In the genomic region with DNA sequence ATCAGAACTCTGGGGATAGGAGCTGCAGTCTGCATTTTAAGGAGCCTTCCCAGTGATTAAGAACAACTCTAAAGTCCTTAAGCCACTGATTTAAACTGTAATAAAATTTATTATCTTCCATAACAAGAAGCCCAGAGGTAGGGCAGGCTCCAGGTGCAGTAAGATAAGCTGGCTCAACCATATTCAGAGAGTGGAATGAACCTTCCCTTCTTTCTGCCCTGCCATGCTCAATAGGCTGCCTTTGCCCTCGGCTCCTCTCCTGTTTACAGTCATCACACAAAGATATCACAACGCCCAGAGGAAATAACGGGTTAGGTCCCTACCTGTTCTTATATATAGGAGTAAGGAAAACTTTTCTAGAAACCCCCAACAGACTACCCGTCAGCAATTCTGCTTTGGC, we compare ENCODE assay signal across 16 cellular contexts.
DNase-seq lines count a peak whose midpoint lies in the region; ATAC-seq and TF ChIP-seq lines count a peak whose summit lies in the region.
"Had no signal": no experiment of that assay in that cellular context is flagged by ENCODE, and none has a peak within 500 bp of the region (broad histone marks: within the 10 kb centered on the region; RNA-seq: fewer than 3 reads in every experiment).

No MANE protein-coding gene starts in this region.

- H4K20me1 ChIP-seq in BLaER1 treated with 17β-estradiol and CSF1 and Interleukin-3, amounts not matched to agents 10 nM and 100 nM: no peaks in the 10 kb centered on the region

- peak overlapping the region; percentile 43 to 92 (median 75) for H3K4me2 ChIP-seq in BLaER1 treated with 17β-estradiol and CSF1 and Interleukin-3, amounts not matched to agents 10 nM and 100 nM

- H3K9me3 Mint-ChIP-seq in activated CD8-positive, alpha-beta T cell treated with anti-CD3 and anti-CD28 coated beads for 36 hours: no peaks in the 10 kb centered on the region

- H3K27ac Mint-ChIP-seq in activated CD8-positive, alpha-beta T cell treated with anti-CD3 and anti-CD28 coated beads for 36 hours: peak overlapping the region; percentile 84

- H3K4me3 ChIP-seq in BLaER1 treated with 17β-estradiol and CSF1 and Interleukin-3, amounts not matched to agents 10 nM and 100 nM: peak overlapping the region in 1 of 10 experiments; percentile 43; a peak in 1 of 20 replicates
- H3K4me3 ChIP-seq in mucosa of descending colon (no peak overlapping the region), thyroid gland (replicated peaks in 1 of 3) (no peak overlapping the region)
- H3K4me3 ChIP-seq: left lung, prostate gland, SJSA1 had no signal

- no peaks in the 10 kb centered on the region for H3K27me3 Mint-ChIP-seq in activated CD8-positive, alpha-beta T cell treated with anti-CD3 and anti-CD28 coated beads for 36 hours

- intact Hi-C loops in activated CD8-positive, alpha-beta T cell treated with anti-CD3 and anti-CD28 coated beads for 36 hours (cut with micrococcal nuclease): no loop called here
- intact Hi-C loops in mucosa of descending colon (cut with DNase I, micrococcal nuclease): no loop called here
- intact Hi-C loops in thyroid gland (cut with DNase I): no loop called here

- H3K36me3 Mint-ChIP-seq in activated CD8-positive, alpha-beta T cell treated with anti-CD3 and anti-CD28 coated beads for 36 hours (ENCODE audit: low read depth): peaks cover 1% of the 10 kb centered on the region

- POLR2A ChIA-PET in activated CD8-positive, alpha-beta T cell treated with anti-CD3 and anti-CD28 coated beads for 36 hours (lab: Charles Lee): interaction anchor here (0.7 kb wide), 1 partner anchor 34 kb away, joined by 3 read pairs; no protein-coding TSS in a partner anchor

- H3K9me3 ChIP-seq in BLaER1 treated with 17β-estradiol and CSF1 and Interleukin-3, amounts not matched to agents 10 nM and 100 nM (replicated peaks in 1 of 11): no peaks in the 10 kb centered on the region
- H3K9me3 ChIP-seq in ES-I3 (ENCODE audit: control insufficient read depth, insufficient read depth, low read length) (no peaks in the 10 kb centered on the region), mucosa of descending colon (no peaks in the 10 kb centered on the region), thyroid gland (no peaks in the 10 kb centered on the region)
- H3K9me3 ChIP-seq: left lung, prostate gland, SJSA1 had no signal

- H3K4me3 Mint-ChIP-seq in activated CD8-positive, alpha-beta T cell treated with anti-CD3 and anti-CD28 coated beads for 36 hours: peak overlapping the region; percentile 37

- WGBS in thyroid gland, 2 donors: 93 to 94% methylated on average over 4 of the region's 4 CpGs

- ATAC-seq in activated CD8-positive, alpha-beta T cell treated with anti-CD3 and anti-CD28 coated beads for 36 hours: no peak
- peak; percentile 79 for ATAC-seq in mucosa of descending colon

- TF ChIP-seq CTCF in activated CD8-positive, alpha-beta T cell treated with anti-CD3 and anti-CD28 coated beads for 36 hours (IDR thresholded peaks at IDR 0.05): no peak
- no peak for TF ChIP-seq CTCF in mucosa of descending colon (IDR thresholded peaks at IDR 0.05)
- no peak for TF ChIP-seq CTCF in thyroid gland (IDR thresholded peaks at IDR 0.05)

- CTCF ChIA-PET in activated CD8-positive, alpha-beta T cell treated with anti-CD3 and anti-CD28 coated beads for 36 hours (lab: Charles Lee): interaction anchor here (1.4 kb wide), 1 partner anchor 236 kb away, joined by 3 read pairs; no protein-coding TSS in a partner anchor

- peaks cover 15% of the 10 kb centered on the region for H3K4me1 Mint-ChIP-seq in activated CD8-positive, alpha-beta T cell treated with anti-CD3 and anti-CD28 coated beads for 36 hours (ENCODE audit: low read depth)

- H3K4me1 ChIP-seq in BLaER1 treated with 17β-estradiol and CSF1 and Interleukin-3, amounts not matched to agents 10 nM and 100 nM: peaks cover 14 to 43% (median 30%) of the 10 kb centered on the region in 10 experiments
- peaks cover 19% of the 10 kb centered on the region for H3K4me1 ChIP-seq in ES-I3 (ENCODE audit: insufficient read depth, low read length)
- peaks cover 4% of the 10 kb centered on the region for H3K4me1 ChIP-seq in mucosa of descending colon (ENCODE audit: low read depth)
- H3K4me1 ChIP-seq in thyroid gland: no peaks in the 10 kb centered on the region
- H3K4me1 ChIP-seq: prostate gland, SJSA1 had no signal

- peak overlapping the region; percentile 29 to 85 (median 75); a peak in 20 of 22 replicates for H3K27ac ChIP-seq in BLaER1 treated with 17β-estradiol and CSF1 and Interleukin-3, amounts not matched to agents 10 nM and 100 nM
- H3K27ac ChIP-seq in thyroid gland: no peak overlapping the region
- H3K27ac ChIP-seq: prostate gland, SJSA1 had no signal

- DNase-seq in activated CD8-positive, alpha-beta T cell treated with anti-CD3 and anti-CD28 coated beads for 36 hours: no peak
- DNase-seq in mucosa of descending colon (peak in 1 of 3 donors; percentile 20), DMS53 treated with DMSO at 0.1 percent for 48 hours (lab: John Stamatoyannopoulos, UW; ENCODE audit: unreplicated experiment) (no peak), NCI-H1436 (lab: John Stamatoyannopoulos, UW) (no peak), thyroid gland (no peak), T1000 (lab: John Stamatoyannopoulos, UW) (no peak)
- DNase-seq: caudate nucleus; DMS79; foreskin fibroblast; NCI-H1417; stimulated activated CD4-positive, alpha-beta T cell treated with anti-CD3 and anti-CD28 coated beads, Interleukin-12 subunit alpha, Interleukin-12 subunit beta, amount 100 ng/mL, for 4 hours had no signal

- H3K9ac ChIP-seq in BLaER1 treated with 17β-estradiol and CSF1 and Interleukin-3, amounts not matched to agents 10 nM and 100 nM: peak overlapping the region in 4 of 11 experiments; percentile 1 to 18 (median 8); a peak in 3 of 22 replicates
- H3K9ac ChIP-seq in ES-I3 (ENCODE audit: low read depth, low read length): peak overlapping the region; percentile 16; the same call in 1 of the 2 replicates

- peaks cover 11 to 75% (median 60%) of the 10 kb centered on the region in 11 experiments; a peak in 21 of 22 replicates for H3K36me3 ChIP-seq in BLaER1 treated with 17β-estradiol and CSF1 and Interleukin-3, amounts not matched to agents 10 nM and 100 nM
- H3K36me3 ChIP-seq in ES-I3 (ENCODE audit: insufficient read depth, low read length): no peaks in the 10 kb centered on the region
- no peaks in the 10 kb centered on the region for H3K36me3 ChIP-seq in mucosa of descending colon (ENCODE audit: low read depth)
- H3K36me3 ChIP-seq in thyroid gland: peaks cover 0 to 7% of the 10 kb centered on the region in 2 donors
- H3K36me3 ChIP-seq: prostate gland had no signal

- TF ChIP-seq POLR2A in thyroid gland (IDR thresholded peaks at IDR 0.05): no peak

- H3K27me3 ChIP-seq in BLaER1 treated with 17β-estradiol and CSF1 and Interleukin-3, amounts not matched to agents 10 nM and 100 nM: no peaks in the 10 kb centered on the region
- no peaks in the 10 kb centered on the region for H3K27me3 ChIP-seq in thyroid gland
- H3K27me3 ChIP-seq: left lung, SJSA1 had no signal

Comparison
In these comparisons a context has a peak if more than half of its experiments do, and no peak if none do; other contexts are left out.
1. H3K27ac ChIP-seq: peak in BLaER1 treated with 17β-estradiol and CSF1 and Interleukin-3, amounts not matched to agents 10 nM and 100 nM (11 of 11); none in thyroid gland (0 of 3).